In the genomic region with DNA sequence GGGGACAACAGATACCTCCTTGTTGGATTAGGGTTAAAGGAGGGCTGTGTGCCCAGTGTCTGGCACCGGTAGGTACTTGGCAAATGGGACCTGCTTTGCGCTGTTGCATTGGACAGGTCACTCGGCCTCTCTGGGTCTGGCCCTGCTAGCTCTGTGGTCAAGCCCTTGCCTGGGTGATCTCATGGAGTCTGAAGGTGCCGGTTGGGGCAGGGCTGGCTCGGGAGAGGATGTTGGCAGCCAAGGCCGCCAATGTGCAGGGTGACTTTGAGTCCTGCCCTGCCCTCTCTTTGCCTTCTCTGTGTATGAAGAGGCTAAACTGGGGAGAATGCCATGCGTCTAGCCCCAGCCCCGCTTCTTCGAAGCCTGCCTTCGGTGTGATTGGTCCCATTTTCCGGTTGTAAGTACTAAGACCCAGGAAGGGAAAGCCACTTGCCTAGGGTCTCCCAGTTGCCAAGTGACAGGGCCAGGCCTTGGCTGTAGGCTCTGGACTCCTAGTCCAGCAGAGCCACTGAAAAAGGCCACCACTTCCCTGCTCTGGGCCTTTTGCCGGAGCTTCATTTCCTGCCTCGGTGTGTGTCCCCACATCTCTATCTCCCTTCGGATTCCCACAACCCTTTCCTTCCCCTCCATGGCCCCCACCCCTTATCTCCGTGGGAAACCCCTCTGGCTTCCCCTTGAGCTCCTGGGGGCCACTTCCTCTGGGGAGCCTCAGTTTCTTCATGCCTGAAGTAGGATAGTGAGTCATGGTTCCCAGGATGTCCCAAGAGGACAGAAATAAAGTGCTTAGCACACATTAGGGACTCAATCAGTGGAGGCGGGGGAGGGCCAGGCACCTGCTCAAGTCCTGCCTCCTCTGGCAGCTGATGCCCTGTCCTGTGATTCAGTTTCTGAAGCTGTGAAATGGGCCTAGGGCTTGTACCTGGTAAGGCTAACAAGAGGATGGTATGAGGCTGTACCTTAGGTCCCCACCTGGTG, we compare ENCODE assay signal across 14 cellular contexts. TPM values are rescaled to one million over a fixed set of nuclear protein-coding genes. Genes with fewer than 3 reads are reported as not detected.
A peak's percentile ranks its signal among the peaks of the same experiment; 100 is the strongest.
DNase-seq lines count a peak whose midpoint lies in the region; ATAC-seq and TF ChIP-seq lines count a peak whose summit lies in the region.
"Had no signal": no experiment of that assay in that cellular context is flagged by ENCODE, and none has a peak within 500 bp of the region (broad histone marks: within the 10 kb centered on the region; RNA-seq: fewer than 3 reads in every experiment).

No MANE protein-coding gene starts in this region.

- peak overlapping the region; percentile 20 for H3K27ac Mint-ChIP-seq in activated T-helper 2 cell treated with anti-CD3 and anti-CD28 coated beads, Interferon-gamma antibody, Interleukin-2, Interleukin-4, amounts not matched to agents 10 μg/mL and 5 μg/mL and 100 μg/mL, durations not matched to agents 14 hours and 24 hours and 36 hours

- no peaks in the 10 kb centered on the region for H3K4me1 ChIP-seq in cardiac muscle cell (ENCODE audit: low read depth)
- H3K4me1 ChIP-seq in lower lobe of right lung, result peaks cover 44% of the 10 kb centered on the region
- H3K4me1 ChIP-seq in aorta (ENCODE audit: control insufficient read depth in 1 of 2, insufficient read depth in 2 of 2, low read length in 2 of 2), result no peaks in the 10 kb centered on the region
- H3K4me1 ChIP-seq: uterus had no signal

- H3K4me1 Mint-ChIP-seq in activated T-helper 2 cell treated with anti-CD3 and anti-CD28 coated beads, Interferon-gamma antibody, Interleukin-2, Interleukin-4, amounts not matched to agents 10 μg/mL and 5 μg/mL and 100 μg/mL, durations not matched to agents 14 hours and 24 hours and 36 hours (ENCODE audit: low read depth), result peaks cover 4% of the 10 kb centered on the region

- 18 to 22% methylated on average over 16 of the region's 16 CpGs for WGBS in aorta, 2 donors

- H3K4me3 Mint-ChIP-seq in activated T-helper 2 cell treated with anti-CD3 and anti-CD28 coated beads, Interferon-gamma antibody, Interleukin-2, Interleukin-4, amounts not matched to agents 10 μg/mL and 5 μg/mL and 100 μg/mL, durations not matched to agents 14 hours and 24 hours and 36 hours (ENCODE audit: low read depth), result no peak overlapping the region

- no peaks in the 10 kb centered on the region for H3K27me3 ChIP-seq in cardiac muscle cell
- no peaks in the 10 kb centered on the region for H3K27me3 ChIP-seq in lower lobe of right lung (ENCODE audit: low read depth)
- no peaks in the 10 kb centered on the region for H3K27me3 ChIP-seq in aorta (ENCODE audit: control insufficient read depth in 1 of 2, insufficient read depth in 2 of 2, low read length in 1 of 2)
- H3K27me3 ChIP-seq: colonic mucosa, uterus had no signal

- no peaks in the 10 kb centered on the region for H3K36me3 ChIP-seq in cardiac muscle cell
- H3K36me3 ChIP-seq in lower lobe of right lung, result peaks cover 11% of the 10 kb centered on the region
- no peaks in the 10 kb centered on the region for H3K36me3 ChIP-seq in aorta (ENCODE audit: control insufficient read depth in 1 of 2, insufficient read depth in 2 of 2, low read length in 1 of 2)
- H3K36me3 ChIP-seq: colonic mucosa, neutrophil, uterus had no signal

- no peaks in the 10 kb centered on the region for H3K36me3 Mint-ChIP-seq in activated T-helper 2 cell treated with anti-CD3 and anti-CD28 coated beads, Interferon-gamma antibody, Interleukin-2, Interleukin-4, amounts not matched to agents 10 μg/mL and 5 μg/mL and 100 μg/mL, durations not matched to agents 14 hours and 24 hours and 36 hours (ENCODE audit: low read depth)

- H3K27ac ChIP-seq in cardiac muscle cell (peak overlapping the region; percentile 17), lower lobe of right lung (peak overlapping the region; percentile 41), aorta (ENCODE audit: low read depth in 1 of 2, low read length in 2 of 2) (peak overlapping the region in 1 of 2 donors; percentile 33)
- H3K27ac ChIP-seq: colonic mucosa, neutrophil had no signal

- TF ChIP-seq CTCF in cardiac muscle cell (IDR thresholded peaks at IDR 0.05; ENCODE audit: low read depth, low read length) (no peak), lower lobe of right lung (IDR thresholded peaks at IDR 0.05) (no peak)

- H3K9me3 ChIP-seq in cardiac muscle cell (ENCODE audit: low read depth), result no peaks in the 10 kb centered on the region
- H3K9me3 ChIP-seq in lower lobe of right lung, result no peaks in the 10 kb centered on the region
- H3K9me3 ChIP-seq in aorta (ENCODE audit: control insufficient read depth, low read length), result no peaks in the 10 kb centered on the region
- H3K9me3 ChIP-seq: colonic mucosa, neutrophil, uterus had no signal

- H3K27me3 Mint-ChIP-seq in activated T-helper 2 cell treated with anti-CD3 and anti-CD28 coated beads, Interferon-gamma antibody, Interleukin-2, Interleukin-4, amounts not matched to agents 10 μg/mL and 5 μg/mL and 100 μg/mL, durations not matched to agents 14 hours and 24 hours and 36 hours (ENCODE audit: low read depth), result peaks cover 1% of the 10 kb centered on the region

- DNase-seq in cardiac muscle cell (ENCODE audit: low read depth in 1 of 2, low spot score in 1 of 2) (peak in 1 of 2 donors; percentile 62), Right ventricle myocardium superior (no peak), lower lobe of right lung (no peak), aorta (peak; percentile 66 to 83)
- DNase-seq in activated T-helper 2 cell treated with anti-CD3 and anti-CD28 coated beads, Interferon-gamma antibody, Interleukin-2, Interleukin-4, amounts not matched to agents 10 μg/mL and 5 μg/mL and 100 μg/mL, durations not matched to agents 14 hours and 24 hours and 36 hours (ENCODE audit: low spot score), result no peak
- DNase-seq: colonic mucosa; NCI-H187; stimulated activated CD4-positive, alpha-beta T cell treated with anti-CD3 and anti-CD28 coated beads, Interleukin-4, amount 100 ng/mL, for 24 hours; SW 1271 had no signal

- no peaks in the 10 kb centered on the region for H3K9me3 Mint-ChIP-seq in activated T-helper 2 cell treated with anti-CD3 and anti-CD28 coated beads, Interferon-gamma antibody, Interleukin-2, Interleukin-4, amounts not matched to agents 10 μg/mL and 5 μg/mL and 100 μg/mL, durations not matched to agents 14 hours and 24 hours and 36 hours

- ATAC-seq in Right ventricle myocardium superior (ENCODE audit: poor library complexity), result no peak
- peak; percentile 13 to 22 for ATAC-seq in lower lobe of right lung
- ATAC-seq in aorta (ENCODE audit: low FRiP score), result peak; percentile 44
- no peak for ATAC-seq in GM21529 (IDR thresholded peaks at IDR 0.05; ENCODE audit: unreplicated experiment)
- no peak for ATAC-seq in GM21717 (IDR thresholded peaks at IDR 0.05; ENCODE audit: unreplicated experiment)
- ATAC-seq in GM21737 (IDR thresholded peaks at IDR 0.05; ENCODE audit: unreplicated experiment), result no peak

- H3K4me3 ChIP-seq in cardiac muscle cell (no peak overlapping the region), lower lobe of right lung (no peak overlapping the region), aorta (ENCODE audit: low read length in 2 of 2) (no peak overlapping the region)
- H3K4me3 ChIP-seq: colonic mucosa, uterus had no signal

- intact Hi-C loops in Right ventricle myocardium superior (cut with DNase I) (no loop called here), lower lobe of right lung (cut with DNase I) (no loop called here), aorta (cut with DNase I) (loop anchor here in 1 of 2 donors (5.0 kb wide), 1 partner anchor 63 kb away; the partner anchor contains the start of gene MANBAL)
- intact Hi-C loops in activated T-helper 2 cell treated with anti-CD3 and anti-CD28 coated beads, Interferon-gamma antibody, Interleukin-2, Interleukin-4, amounts not matched to agents 10 μg/mL and 5 μg/mL and 100 μg/mL, durations not matched to agents 14 hours and 24 hours and 36 hours (cut with micrococcal nuclease), result no loop called here

RNA-seq across cellular contexts. Expression of gene SRC, which starts 3.9 kb away (rescaled TPM):
- 26.5 and 34.3 TPM in 2 replicates for total RNA-seq in cardiac muscle cell
- 26.2 and 34.7 TPM in 2 replicates for polyA plus RNA-seq in cardiac muscle cell
- total RNA-seq in Right ventricle myocardium superior, result 6.7 TPM
- 3.5 and 6.4 TPM in 2 replicates for total RNA-seq in activated T-helper 2 cell treated with anti-CD3 and anti-CD28 coated beads, Interferon-gamma antibody, Interleukin-2, Interleukin-4, amounts not matched to agents 10 μg/mL and 5 μg/mL and 100 μg/mL, durations not matched to agents 14 hours and 24 hours and 36 hours
- 72.7 TPM for total RNA-seq in lower lobe of right lung
- total RNA-seq in aorta, result 10 to 100 TPM; 51.3 to 72.4 TPM
- 10 to 100 TPM; 16.7 to 31.1 TPM for polyA plus RNA-seq in aorta

Comparison
In these comparisons a context has a peak if more than half of its experiments do, and no peak if none do; other contexts are left out.
1. DNase-seq: peak in aorta (2 of 2); none in Right ventricle myocardium superior (single experiment), activated T-helper 2 cell treated with anti-CD3 and anti-CD28 coated beads, Interferon-gamma antibody, Interleukin-2, Interleukin-4, amounts not matched to agents 10 μg/mL and 5 μg/mL and 100 μg/mL, durations not matched to agents 14 hours and 24 hours and 36 hours (single experiment) and lower lobe of right lung (single experiment).
2. ATAC-seq: peak in lower lobe of right lung (2 of 2) and aorta (single experiment); none in Right ventricle myocardium superior (single experiment), GM21529 (single experiment), GM21717 (single experiment) and GM21737 (single experiment).